In the genomic region with DNA sequence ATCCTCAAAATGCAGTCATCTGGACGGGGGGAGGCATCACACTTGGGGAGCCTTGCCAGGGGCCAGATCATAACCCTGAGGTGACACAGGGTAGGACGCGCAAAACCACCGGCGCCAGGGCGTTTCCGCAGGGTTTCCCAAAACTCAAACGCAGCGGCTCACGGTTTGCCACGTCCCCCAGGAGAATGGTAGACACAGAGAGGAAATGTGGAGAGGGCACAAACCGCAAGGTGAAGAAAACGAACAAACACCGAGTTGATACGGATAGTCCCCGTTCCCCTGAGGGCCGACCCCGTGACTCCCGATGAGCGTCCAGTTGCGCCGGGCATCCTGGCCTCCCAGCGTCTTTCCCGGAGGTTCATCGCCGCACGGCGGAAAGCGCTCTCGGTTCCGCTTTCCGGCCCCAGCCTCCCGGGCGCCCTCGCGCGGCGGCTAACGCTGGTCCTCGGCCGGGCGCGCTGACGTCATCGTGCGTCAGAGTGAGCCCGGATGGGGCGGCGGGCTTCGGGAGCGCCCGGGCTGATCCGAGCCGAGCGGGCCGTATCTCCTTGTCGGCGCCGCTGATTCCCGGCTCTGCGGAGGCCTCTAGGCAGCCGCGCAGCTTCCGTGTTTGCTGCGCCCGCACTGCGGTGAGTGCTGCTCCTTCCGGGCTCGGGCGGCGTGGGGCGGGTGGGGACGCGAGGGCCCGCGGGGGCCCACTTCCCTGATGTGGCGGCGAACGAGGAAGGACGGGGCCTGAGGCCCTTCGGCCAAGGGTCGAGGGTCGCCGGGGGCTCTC, we compare ENCODE assay signal across 1 cellular context.
TF ChIP-seq lines count a peak whose summit lies in the region.

Gene BIRC2 (plus strand): TSS at position 467 of the 778 bp plus-strand sequence. CDS start 2,641 bp downstream, outside the sequence.

TF ChIP-seq in HEK293, 187 proteins besides CTCF, POLR2A, EP300 and RAD21 (continued from another document and continues in another):
- TF ChIP-seq ZBTB11 (tag by site-specific recombination; conservative IDR thresholded peaks at IDR 0.05; ENCODE audit: low read depth) (peak; percentile 82), ZNF76 (tag by site-specific recombination; IDR thresholded peaks at IDR 0.05; ENCODE audit: borderline replicate concordance, low read depth) (peak; percentile 71; the same call in 1 of the 2 replicates), PRDM4 (tag by site-specific recombination; IDR thresholded peaks at IDR 0.05) (peak; percentile 20; the same call in 1 of the 2 replicates), PATZ1 (tag by site-specific recombination; IDR thresholded peaks at IDR 0.05) (peak; percentile 50), KLF1 (tag by site-specific recombination; IDR thresholded peaks at IDR 0.05) (0 out of 2 replicates have a peak, but pooled peaks have one; percentile 16), ZNF132 (tag by site-specific recombination; IDR thresholded peaks at IDR 0.05; ENCODE audit: borderline replicate concordance) (no peak), GLIS2 (tag by site-specific recombination; IDR thresholded peaks at IDR 0.05) (peak; percentile 68), ZBTB8A (tag by site-specific recombination; IDR thresholded peaks at IDR 0.05) (peak; percentile 100), ZBTB17 (tag by site-specific recombination; IDR thresholded peaks at IDR 0.05) (peak; percentile 62; the same call in 1 of the 2 replicates), ZNF324 (tag by site-specific recombination; IDR thresholded peaks at IDR 0.05) (peak; percentile 70; the same call in 1 of the 2 replicates), ZNF558 (tag by site-specific recombination; IDR thresholded peaks at IDR 0.05) (no peak), ZFHX2 (tag by site-specific recombination; conservative IDR thresholded peaks at IDR 0.05) (no peak), ZNF561 (tag by site-specific recombination; IDR thresholded peaks at IDR 0.05; ENCODE audit: borderline replicate concordance) (no peak), ZNF510 (tag by site-specific recombination; IDR thresholded peaks at IDR 0.05; ENCODE audit: insufficient replicate concordance) (no peak), ZNF580 (tag by site-specific recombination; IDR thresholded peaks at IDR 0.05) (peak; percentile 56; the same call in 1 of the 2 replicates), KLF17 (tag by site-specific recombination; IDR thresholded peaks at IDR 0.05) (peak; percentile 71; the same call in 1 of the 2 replicates), IKZF3 (tag by site-specific recombination; IDR thresholded peaks at IDR 0.05) (peak; percentile 71; the same call in 1 of the 2 replicates), KLF16 (tag by site-specific recombination; IDR thresholded peaks at IDR 0.05) (peak; percentile 51; the same call in 1 of the 2 replicates)
- TF ChIP-seq, protein P1, sequence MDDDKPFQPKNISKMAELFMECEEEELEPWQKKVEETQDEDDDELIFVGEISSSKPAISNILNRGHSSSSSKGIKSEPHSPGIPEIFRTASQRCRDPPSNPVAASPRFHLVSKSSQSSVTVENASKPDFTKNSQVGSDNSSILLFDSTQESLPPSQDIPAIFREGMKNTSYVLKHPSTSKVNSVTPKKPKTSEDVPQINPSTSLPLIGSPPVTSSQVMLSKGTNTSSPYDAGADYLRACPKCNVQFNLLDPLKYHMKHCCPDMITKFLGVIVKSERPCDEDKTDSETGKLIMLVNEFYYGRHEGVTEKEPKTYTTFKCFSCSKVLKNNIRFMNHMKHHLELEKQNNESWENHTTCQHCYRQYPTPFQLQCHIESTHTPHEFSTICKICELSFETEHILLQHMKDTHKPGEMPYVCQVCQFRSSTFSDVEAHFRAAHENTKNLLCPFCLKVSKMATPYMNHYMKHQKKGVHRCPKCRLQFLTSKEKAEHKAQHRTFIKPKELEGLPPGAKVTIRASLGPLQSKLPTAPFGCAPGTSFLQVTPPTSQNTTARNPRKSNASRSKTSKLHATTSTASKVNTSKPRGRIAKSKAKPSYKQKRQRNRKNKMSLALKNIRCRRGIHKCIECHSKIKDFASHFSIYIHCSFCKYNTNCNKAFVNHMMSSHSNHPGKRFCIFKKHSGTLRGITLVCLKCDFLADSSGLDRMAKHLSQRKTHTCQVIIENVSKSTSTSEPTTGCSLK (tag by site-specific recombination; IDR thresholded peaks at IDR 0.05) = no peak
- TF ChIP-seq, protein P2, sequence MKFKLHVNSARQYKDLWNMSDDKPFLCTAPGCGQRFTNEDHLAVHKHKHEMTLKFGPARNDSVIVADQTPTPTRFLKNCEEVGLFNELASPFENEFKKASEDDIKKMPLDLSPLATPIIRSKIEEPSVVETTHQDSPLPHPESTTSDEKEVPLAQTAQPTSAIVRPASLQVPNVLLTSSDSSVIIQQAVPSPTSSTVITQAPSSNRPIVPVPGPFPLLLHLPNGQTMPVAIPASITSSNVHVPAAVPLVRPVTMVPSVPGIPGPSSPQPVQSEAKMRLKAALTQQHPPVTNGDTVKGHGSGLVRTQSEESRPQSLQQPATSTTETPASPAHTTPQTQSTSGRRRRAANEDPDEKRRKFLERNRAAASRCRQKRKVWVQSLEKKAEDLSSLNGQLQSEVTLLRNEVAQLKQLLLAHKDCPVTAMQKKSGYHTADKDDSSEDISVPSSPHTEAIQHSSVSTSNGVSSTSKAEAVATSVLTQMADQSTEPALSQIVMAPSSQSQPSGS (tag by site-specific recombination; IDR thresholded peaks at IDR 0.05; ENCODE audit: low read depth) = peak; percentile 98
- TF ChIP-seq, protein P3, sequence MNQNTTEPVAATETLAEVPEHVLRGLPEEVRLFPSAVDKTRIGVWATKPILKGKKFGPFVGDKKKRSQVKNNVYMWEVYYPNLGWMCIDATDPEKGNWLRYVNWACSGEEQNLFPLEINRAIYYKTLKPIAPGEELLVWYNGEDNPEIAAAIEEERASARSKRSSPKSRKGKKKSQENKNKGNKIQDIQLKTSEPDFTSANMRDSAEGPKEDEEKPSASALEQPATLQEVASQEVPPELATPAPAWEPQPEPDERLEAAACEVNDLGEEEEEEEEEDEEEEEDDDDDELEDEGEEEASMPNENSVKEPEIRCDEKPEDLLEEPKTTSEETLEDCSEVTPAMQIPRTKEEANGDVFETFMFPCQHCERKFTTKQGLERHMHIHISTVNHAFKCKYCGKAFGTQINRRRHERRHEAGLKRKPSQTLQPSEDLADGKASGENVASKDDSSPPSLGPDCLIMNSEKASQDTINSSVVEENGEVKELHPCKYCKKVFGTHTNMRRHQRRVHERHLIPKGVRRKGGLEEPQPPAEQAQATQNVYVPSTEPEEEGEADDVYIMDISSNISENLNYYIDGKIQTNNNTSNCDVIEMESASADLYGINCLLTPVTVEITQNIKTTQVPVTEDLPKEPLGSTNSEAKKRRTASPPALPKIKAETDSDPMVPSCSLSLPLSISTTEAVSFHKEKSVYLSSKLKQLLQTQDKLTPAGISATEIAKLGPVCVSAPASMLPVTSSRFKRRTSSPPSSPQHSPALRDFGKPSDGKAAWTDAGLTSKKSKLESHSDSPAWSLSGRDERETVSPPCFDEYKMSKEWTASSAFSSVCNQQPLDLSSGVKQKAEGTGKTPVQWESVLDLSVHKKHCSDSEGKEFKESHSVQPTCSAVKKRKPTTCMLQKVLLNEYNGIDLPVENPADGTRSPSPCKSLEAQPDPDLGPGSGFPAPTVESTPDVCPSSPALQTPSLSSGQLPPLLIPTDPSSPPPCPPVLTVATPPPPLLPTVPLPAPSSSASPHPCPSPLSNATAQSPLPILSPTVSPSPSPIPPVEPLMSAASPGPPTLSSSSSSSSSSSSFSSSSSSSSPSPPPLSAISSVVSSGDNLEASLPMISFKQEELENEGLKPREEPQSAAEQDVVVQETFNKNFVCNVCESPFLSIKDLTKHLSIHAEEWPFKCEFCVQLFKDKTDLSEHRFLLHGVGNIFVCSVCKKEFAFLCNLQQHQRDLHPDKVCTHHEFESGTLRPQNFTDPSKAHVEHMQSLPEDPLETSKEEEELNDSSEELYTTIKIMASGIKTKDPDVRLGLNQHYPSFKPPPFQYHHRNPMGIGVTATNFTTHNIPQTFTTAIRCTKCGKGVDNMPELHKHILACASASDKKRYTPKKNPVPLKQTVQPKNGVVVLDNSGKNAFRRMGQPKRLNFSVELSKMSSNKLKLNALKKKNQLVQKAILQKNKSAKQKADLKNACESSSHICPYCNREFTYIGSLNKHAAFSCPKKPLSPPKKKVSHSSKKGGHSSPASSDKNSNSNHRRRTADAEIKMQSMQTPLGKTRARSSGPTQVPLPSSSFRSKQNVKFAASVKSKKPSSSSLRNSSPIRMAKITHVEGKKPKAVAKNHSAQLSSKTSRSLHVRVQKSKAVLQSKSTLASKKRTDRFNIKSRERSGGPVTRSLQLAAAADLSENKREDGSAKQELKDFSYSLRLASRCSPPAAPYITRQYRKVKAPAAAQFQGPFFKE (tag by site-specific recombination; IDR thresholded peaks at IDR 0.05; ENCODE audit: borderline replicate concordance) = no peak
